In the genomic region with DNA sequence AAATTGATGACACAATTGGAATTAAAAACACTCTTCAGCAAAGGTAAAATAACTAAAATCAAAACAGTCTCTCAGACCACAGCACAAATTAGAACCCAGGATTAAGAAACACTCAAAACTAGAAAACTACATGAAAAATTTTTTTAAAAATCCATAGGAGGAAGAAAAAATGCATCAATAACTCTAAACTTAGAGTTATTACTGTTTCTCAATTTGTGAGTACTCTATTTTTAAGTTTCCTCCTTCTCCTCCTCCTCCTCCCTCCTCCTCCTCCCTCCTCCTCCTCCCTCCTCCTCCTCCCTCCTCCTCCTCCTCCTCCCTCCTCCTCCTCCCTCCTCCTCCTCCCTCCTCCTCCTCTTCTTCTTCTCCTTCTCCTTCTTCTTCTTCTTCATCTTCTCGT, we compare ENCODE assay signal across 34 cellular contexts.
"Had no signal": no experiment of that assay in that cellular context is flagged by ENCODE, and none has a peak within 500 bp of the region (broad histone marks: within the 10 kb centered on the region; RNA-seq: fewer than 3 reads in every experiment).

No MANE protein-coding gene starts in this region.

- H3K4me3 ChIP-seq: MG63 had no signal

- H3K27me3 ChIP-seq: MG63 had no signal

- H3K36me3 ChIP-seq: MG63 had no signal

- DNase-seq: Karpas-422, Kasumi-1, MG63, MM.1S, MV-4-11, NCI-H1048, NCI-H1092, NCI-H1092 treated with DMSO at 0.1 percent for 48 hours, NCI-H1105, NCI-H1105 treated with DMSO at 0.1 percent for 48 hours, NCI-H1417, NCI-H1417 treated with DMSO at 0.1 percent for 48 hours, NCI-H1436, NCI-H1436 treated with DMSO at 0.1 percent for 48 hours, NCI-H146, NCI-H1694, NCI-H1694 treated with DMSO at 0.1 percent for 48 hours, NCI-H187, NCI-H187 treated with DMSO at 0.1 percent for 48 hours, NCI-H1930, NCI-H2029, NCI-H2029 treated with DMSO at 0.1 percent for 48 hours, NCI-H2081, NCI-H2081 treated with DMSO at 0.1 percent for 48 hours, NCI-H2107, NCI-H2171, NCI-H2171 treated with DMSO at 0.1 percent for 48 hours, NCI-H2227 treated with DMSO at 0.1 percent for 48 hours, NCI-H226, NCI-H345, NCI-H446, NCI-H446 treated with DMSO at 0.1 percent for 48 hours, NCI-H510A, NCI-H510A treated with DMSO at 0.1 percent for 48 hours had no signal

- H3K9me3 ChIP-seq: MG63 had no signal
